In genomic region chr1:62438163-62438562, GRCh38 we compare ENCODE assay signal across 2 cellular contexts.
TF ChIP-seq lines count a peak whose summit lies in the region.

No MANE protein-coding gene starts in this region.

TF ChIP-seq in HepG2, 621 proteins besides CTCF, POLR2A, EP300 and RAD21 (continued from another document):
- no peak for TF ChIP-seq HMGXB3 (CRISPR knock-in tag; IDR thresholded peaks at IDR 0.05; ENCODE audit: borderline replicate concordance)
- TF ChIP-seq NFYC (CRISPR knock-in tag; IDR thresholded peaks at IDR 0.05) = no peak
- no peak for TF ChIP-seq CBX1 (IDR thresholded peaks at IDR 0.05; ENCODE audit: low read depth)
- peak; percentile 61; the same call in 1 of the 2 replicates for TF ChIP-seq KMT2A (CRISPR knock-in tag; IDR thresholded peaks at IDR 0.05)
- peak; percentile 28; the same call in 1 of the 2 replicates for TF ChIP-seq AHDC1 (CRISPR knock-in tag; IDR thresholded peaks at IDR 0.05; ENCODE audit: borderline replicate concordance)
- TF ChIP-seq SAP130 (CRISPR knock-in tag; IDR thresholded peaks at IDR 0.05; ENCODE audit: low read depth) = peak; percentile 41; the same call in 1 of the 2 replicates
- no peak for TF ChIP-seq ZNF878 (CRISPR knock-in tag; IDR thresholded peaks at IDR 0.05)
- TF ChIP-seq ZNF619 (CRISPR knock-in tag; IDR thresholded peaks at IDR 0.05) = no peak
- TF ChIP-seq MEIS1 (CRISPR knock-in tag; IDR thresholded peaks at IDR 0.05; ENCODE audit: borderline replicate concordance) = no peak
- TF ChIP-seq NCOR1 (IDR thresholded peaks at IDR 0.05; ENCODE audit: borderline replicate concordance, low read length) = no peak
- no peak for TF ChIP-seq ZNF652 (CRISPR knock-in tag; IDR thresholded peaks at IDR 0.05; ENCODE audit: borderline replicate concordance, low read depth)
TF ChIP-seq in HepG2: peak in this region for 3.

TF ChIP-seq in HEK293T, 16 proteins besides CTCF, POLR2A, EP300 and RAD21 (continued from another document):
- no peak for TF ChIP-seq ZNF384 (IDR thresholded peaks at IDR 0.05)
- TF ChIP-seq SUZ12 (IDR thresholded peaks at IDR 0.05) = no peak
- TF ChIP-seq BHLHE40 (IDR thresholded peaks at IDR 0.05; ENCODE audit: borderline replicate concordance) = no peak
- no peak for TF ChIP-seq L3MBTL2 (conservative IDR thresholded peaks at IDR 0.05)
- TF ChIP-seq CTBP1 (IDR thresholded peaks at IDR 0.05; ENCODE audit: borderline replicate concordance) = no peak
- no peak for TF ChIP-seq ELF4 (IDR thresholded peaks at IDR 0.05)
- TF ChIP-seq NFRKB (IDR thresholded peaks at IDR 0.05) = no peak
- TF ChIP-seq FOXM1 (IDR thresholded peaks at IDR 0.05; ENCODE audit: borderline replicate concordance) = no peak
